ENCODE assay signal across 26 cellular contexts in the genomic region with DNA sequence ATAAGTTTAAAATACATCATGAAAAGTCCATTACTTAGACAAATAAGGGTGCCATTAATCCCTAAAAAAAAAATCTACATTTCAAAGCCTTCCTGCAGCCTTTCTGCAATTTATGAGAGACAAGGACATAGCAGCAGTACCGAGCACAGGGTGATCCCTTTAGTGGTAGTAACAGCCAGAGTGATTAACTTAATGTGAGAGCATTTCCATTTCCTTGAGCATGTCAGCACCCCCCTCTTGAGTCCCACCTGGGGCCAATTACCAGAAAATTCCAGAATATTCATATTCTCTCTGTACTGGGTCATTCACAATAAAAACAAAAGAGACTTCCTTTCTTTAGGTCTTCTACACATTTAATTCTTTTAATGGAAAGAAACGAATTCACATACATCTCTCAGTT.
A peak's percentile ranks its signal among the peaks of the same experiment; 100 is the strongest.
DNase-seq lines count a peak whose midpoint lies in the region; ATAC-seq, FAIRE-seq and TF ChIP-seq lines count a peak whose summit lies in the region.
"Had no signal": no experiment of that assay in that cellular context is flagged by ENCODE, and none has a peak within 500 bp of the region (broad histone marks: within the 10 kb centered on the region; RNA-seq: fewer than 3 reads in every experiment).

No MANE protein-coding gene starts in this region.

- H2BK20ac ChIP-seq in H1 (ENCODE audit: low read length): no peak overlapping the region

- H2BK12ac ChIP-seq in H1 (ENCODE audit: low read depth, low read length) (no peak overlapping the region), trophoblast cell (ENCODE audit: low read length) (no peak overlapping the region)

- no peak overlapping the region for H4K5ac ChIP-seq in H1 (ENCODE audit: insufficient read length, low read depth, low read length)

- TF ChIP-seq POLR2A in H1 (IDR thresholded peaks at IDR 0.05; ENCODE audit: control extremely low read depth in 1 of 2, low read depth in 2 of 2, low read length in 2 of 2): no peak

- H3K23ac ChIP-seq in H1 (ENCODE audit: insufficient read length) (no peak overlapping the region), trophoblast cell (ENCODE audit: low read length) (no peak overlapping the region)

- H3K56ac ChIP-seq in H1 (replicated peaks; ENCODE audit: insufficient read length, low read depth, low read length): no peak overlapping the region

- no peak overlapping the region for H4K12ac ChIP-seq in trophoblast cell (ENCODE audit: low read depth, low read length)

- peak overlapping the region in 1 of 2 experiments; percentile 13; a peak in 1 of 4 replicates for H3K4me2 ChIP-seq in H1 (ENCODE audit: insufficient read depth in 1 of 2, low read depth in 2 of 2, low read length in 2 of 2)
- H3K4me2 ChIP-seq in trophoblast cell (ENCODE audit: low read length): no peak overlapping the region
- H3K4me2 ChIP-seq: KMS-11 had no signal

- no peak for ATAC-seq in GM18517 (IDR thresholded peaks at IDR 0.05; ENCODE audit: unreplicated experiment)

- WGBS in H1 (ENCODE audit: extremely low coverage in 1 of 2, insufficient coverage in 1 of 2, insufficient read length in 1 of 2, insufficient replicate concordance in 2 of 2, low coverage in 1 of 2, low lambda C conversion rate in 2 of 2, missing lambda C conversion rate in 1 of 2), 2 experiments: 0% methylated on average over 2 of the region's 2 CpGs; no CpG with 5 or more reads in 1 of the 2 experiments
- no CpG with 5 or more reads among the region's 2 CpGs for WGBS in trophoblast cell (ENCODE audit: extremely low coverage, insufficient coverage, insufficient read length)

- H3K9ac ChIP-seq in HUES6 (ENCODE audit: low read length) (no peak overlapping the region), H1 (replicated peaks in 1 of 4; ENCODE audit: extremely low read depth in 1 of 4, low read depth in 3 of 4, low read length in 3 of 4) (no peak overlapping the region), iPS-20b (ENCODE audit: low read depth, low read length) (no peak overlapping the region), trophoblast cell (ENCODE audit: low read length) (no peak overlapping the region)
- H3K9ac ChIP-seq: KMS-11 had no signal

- H3K27ac ChIP-seq in HUES6 (ENCODE audit: low read depth, low read length) (peak overlapping the region; percentile 90), H1 (ENCODE audit: low read depth, low read length) (no peak overlapping the region; the same call in 1 of the 2 replicates), iPS-20b (ENCODE audit: low read length) (peak overlapping the region; percentile 22), trophoblast cell (ENCODE audit: low read depth, low read length) (no peak overlapping the region), WERI-Rb-1 (no peak overlapping the region)
- H3K27ac ChIP-seq: HL-60, KMS-11, SJSA1 had no signal

- H3K79me2 ChIP-seq in H1 (ENCODE audit: control insufficient read depth in 1 of 2, insufficient read depth in 2 of 2, low read length in 2 of 2) (no peaks in the 10 kb centered on the region), trophoblast cell (ENCODE audit: control insufficient read depth, insufficient read depth, low read length, poor library complexity) (no peaks in the 10 kb centered on the region)

- TF ChIP-seq RAD21 in H1 (IDR thresholded peaks at IDR 0.05 in 1 of 2, conservative IDR thresholded peaks at IDR 0.05 in 1 of 2; ENCODE audit: low read depth in 2 of 2, low read length in 2 of 2): no peak; a peak in 1 of 4 replicates

- H2BK5ac ChIP-seq in H1 (ENCODE audit: low read depth, low read length) (no peak overlapping the region; the same call in 1 of the 2 replicates), trophoblast cell (ENCODE audit: low read depth, low read length, poor library complexity) (no peak overlapping the region)

- no peak overlapping the region for H2AFZ ChIP-seq in H1 (ENCODE audit: low read length)
- no peak overlapping the region for H2AFZ ChIP-seq in trophoblast cell (ENCODE audit: insufficient read depth, low read length, poor library complexity)

- peak; percentile 94 for FAIRE-seq in H1 (lab: Jason Lieb, UNC)
- FAIRE-seq: GM12891, GM18507, GM19239, RCC 7860 had no signal

- H3K36me3 ChIP-seq in HUES6 (ENCODE audit: control insufficient read depth, insufficient read depth, low read length) (peaks cover 4% of the 10 kb centered on the region), H1 (ENCODE audit: control insufficient read depth in 2 of 4, insufficient read depth in 4 of 4, low read length in 3 of 4) (peaks cover 0 to 30% (median 7%) of the 10 kb centered on the region in 4 experiments; a peak in 3 of 8 replicates), iPS-20b (ENCODE audit: insufficient read depth, low read depth, low read length) (peaks cover 20% of the 10 kb centered on the region; the same call in 1 of the 2 replicates), trophoblast cell (ENCODE audit: control insufficient read depth in 1 of 2, insufficient read depth in 2 of 2, low read length in 2 of 2) (no peaks in the 10 kb centered on the region), WERI-Rb-1 (no peaks in the 10 kb centered on the region)
- H3K36me3 ChIP-seq: SJSA1 had no signal

- CTCF ChIA-PET in H1 (lab: Charles Lee; ENCODE audit: partially characterized antibody): interaction anchor here (1.4 kb wide), 1 partner anchor 234 kb away, joined by 3 read pairs; no protein-coding TSS in a partner anchor

- H3K4ac ChIP-seq in H1 (replicated peaks; ENCODE audit: insufficient read length, low read depth, low read length) (no peak overlapping the region), trophoblast cell (ENCODE audit: low read depth, low read length) (no peak overlapping the region)

- H4K91ac ChIP-seq in H1 (replicated peaks; ENCODE audit: insufficient read length, low read length) (no peak overlapping the region), trophoblast cell (ENCODE audit: low read depth, low read length) (no peak overlapping the region)

- H2BK120ac ChIP-seq in H1 (replicated peaks; ENCODE audit: low read depth, low read length) (no peak overlapping the region), trophoblast cell (ENCODE audit: insufficient read depth, low read length, poor library complexity) (no peak overlapping the region)

- H3K4me3 ChIP-seq in HUES6 (ENCODE audit: low read depth, low read length) (no peak overlapping the region), H1 (ENCODE audit: extremely low read depth in 1 of 4, insufficient read depth in 2 of 4, low read depth in 3 of 4, low read length in 4 of 4) (peak overlapping the region in 1 of 4 experiments; percentile 1; a peak in 1 of 8 replicates), iPS-20b (ENCODE audit: low read length) (no peak overlapping the region), trophoblast cell (ENCODE audit: low read depth, low read length) (no peak overlapping the region), WERI-Rb-1 (ENCODE audit: low read depth, low read length) (no peak overlapping the region)
- H3K4me3 ChIP-seq: SJSA1 had no signal

- H4K8ac ChIP-seq in H1 (ENCODE audit: extremely low read depth, insufficient read depth, low read length): no peak overlapping the region
- peak overlapping the region; percentile 28 for H4K8ac ChIP-seq in trophoblast cell (ENCODE audit: low read depth, low read length)

- no peaks in the 10 kb centered on the region for H3K27me3 ChIP-seq in HUES6 (ENCODE audit: control insufficient read depth, insufficient read depth, low read length)
- H3K27me3 ChIP-seq in H1 (replicated peaks in 1 of 4; ENCODE audit: control insufficient read depth in 3 of 4, extremely low read depth in 1 of 4, insufficient read depth in 3 of 4, low read length in 3 of 4): no peaks in the 10 kb centered on the region
- no peaks in the 10 kb centered on the region for H3K27me3 ChIP-seq in iPS-20b (ENCODE audit: insufficient read depth, low read length)
- H3K27me3 ChIP-seq in trophoblast cell (ENCODE audit: insufficient read depth, low read length): no peaks in the 10 kb centered on the region
- no peaks in the 10 kb centered on the region for H3K27me3 ChIP-seq in WERI-Rb-1 (ENCODE audit: insufficient read depth, low read depth, severe bottlenecking)
- H3K27me3 ChIP-seq: SJSA1 had no signal

- H3K4me1 ChIP-seq in HUES6 (ENCODE audit: control insufficient read depth, insufficient read depth, low read length) (peaks cover 56% of the 10 kb centered on the region), H1 (replicated peaks in 1 of 4; ENCODE audit: control insufficient read depth in 3 of 4, insufficient read depth in 4 of 4, low read length in 3 of 4) (peaks cover 0 to 29% (median 19%) of the 10 kb centered on the region in 4 experiments; a peak in 4 of 7 replicates), iPS-20b (ENCODE audit: insufficient read depth, low read length) (peaks cover 51% of the 10 kb centered on the region), trophoblast cell (ENCODE audit: control insufficient read depth in 1 of 2, insufficient read depth in 2 of 2, low read length in 2 of 2) (peaks cover 4 to 7% of the 10 kb centered on the region in 2 experiments)

- peaks cover 27% of the 10 kb centered on the region for H3K9me3 ChIP-seq in HUES6 (ENCODE audit: control insufficient read depth, insufficient read depth, low read depth, low read length)
- peaks cover 12 to 21% of the 10 kb centered on the region in 2 experiments for H3K9me3 ChIP-seq in H1 (ENCODE audit: insufficient read depth in 2 of 2, low read depth in 1 of 2, low read length in 1 of 2)
- H3K9me3 ChIP-seq in iPS-20b (ENCODE audit: insufficient read depth, low read depth, low read length): peaks cover 24% of the 10 kb centered on the region
- no peaks in the 10 kb centered on the region for H3K9me3 ChIP-seq in trophoblast cell (ENCODE audit: insufficient read depth, low read depth, low read length)
- H3K9me3 ChIP-seq in WERI-Rb-1 (ENCODE audit: severe bottlenecking): peaks cover 8% of the 10 kb centered on the region

- H3K18ac ChIP-seq in H1 (ENCODE audit: extremely low read depth, low read length): no peak overlapping the region
- no peak overlapping the region for H3K18ac ChIP-seq in trophoblast cell (ENCODE audit: low read length)

- no peaks in the 10 kb centered on the region for H3K79me1 ChIP-seq in H1 (ENCODE audit: low read depth, low read length)
- peaks cover 3% of the 10 kb centered on the region for H3K79me1 ChIP-seq in trophoblast cell (ENCODE audit: low read length)

- H3K23me2 ChIP-seq in H1 (ENCODE audit: low read depth, low read length): no peaks in the 10 kb centered on the region

- H3K14ac ChIP-seq in H1 (ENCODE audit: insufficient read length) (no peak overlapping the region), trophoblast cell (ENCODE audit: low read length) (no peak overlapping the region)

- no peaks in the 10 kb centered on the region for H4K20me1 ChIP-seq in H1 (replicated peaks in 1 of 2; ENCODE audit: control insufficient read depth in 1 of 2, insufficient read depth in 2 of 2, low read length in 2 of 2)

- peak in 1 of 2 experiments; percentile 80 for DNase-seq in H1 (ENCODE audit: low read depth in 1 of 2, low spot score in 2 of 2)
- DNase-seq in trophoblast cell: no peak
- no peak for DNase-seq in stimulated activated CD4-positive, alpha-beta T cell treated with anti-CD3 and anti-CD28 coated beads, Interleukin-2, amount 100 ng/mL, for 24 hours
- no peak for DNase-seq in WERI-Rb-1
- no peak for DNase-seq in COLO829 (ENCODE audit: low spot score)
- DNase-seq: CD4-positive, alpha-beta T cell; DND-41; HCEC 1CT; IMR-90; NCI-H1105; NCI-H146; NCI-H2029; NCI-H226; NCI-H510A treated with DMSO at 0.1 percent for 48 hours; NCI-H82; OCI-M1 had no signal

- no peak overlapping the region for H2BK15ac ChIP-seq in H1 (ENCODE audit: low read length)

- no peak for TF ChIP-seq CTCF in H1 (IDR thresholded peaks at IDR 0.05; ENCODE audit: control extremely low read depth in 1 of 3, insufficient read depth in 1 of 3, low read depth in 1 of 3, low read length in 3 of 3)
- TF ChIP-seq CTCF in WERI-Rb-1 (IDR thresholded peaks at IDR 0.05; ENCODE audit: low read depth, low read length): no peak

- H2AK5ac ChIP-seq in H1 (ENCODE audit: low read depth, low read length) (no peak overlapping the region), trophoblast cell (ENCODE audit: low read length) (no peak overlapping the region)

- POLR2A ChIA-PET in H1 (lab: Charles Lee; ENCODE audit: partially characterized antibody): no interaction called here

- TF ChIP-seq EP300 in H1 (IDR thresholded peaks at IDR 0.05; ENCODE audit: borderline replicate concordance in 1 of 2, low read depth in 2 of 2, low read length in 2 of 2): peak in 1 of 2 experiments; percentile 92; a peak in 2 of 3 replicates

Comparison
In these comparisons a context has a peak if more than half of its experiments do, and no peak if none do; other contexts are left out.
1. H3K27ac ChIP-seq: peak in HUES6 (single experiment) and iPS-20b (single experiment); none in H1 (single experiment), trophoblast cell (single experiment) and WERI-Rb-1 (single experiment).